ENCODE assay signal across 8 cellular contexts in the genomic region with DNA sequence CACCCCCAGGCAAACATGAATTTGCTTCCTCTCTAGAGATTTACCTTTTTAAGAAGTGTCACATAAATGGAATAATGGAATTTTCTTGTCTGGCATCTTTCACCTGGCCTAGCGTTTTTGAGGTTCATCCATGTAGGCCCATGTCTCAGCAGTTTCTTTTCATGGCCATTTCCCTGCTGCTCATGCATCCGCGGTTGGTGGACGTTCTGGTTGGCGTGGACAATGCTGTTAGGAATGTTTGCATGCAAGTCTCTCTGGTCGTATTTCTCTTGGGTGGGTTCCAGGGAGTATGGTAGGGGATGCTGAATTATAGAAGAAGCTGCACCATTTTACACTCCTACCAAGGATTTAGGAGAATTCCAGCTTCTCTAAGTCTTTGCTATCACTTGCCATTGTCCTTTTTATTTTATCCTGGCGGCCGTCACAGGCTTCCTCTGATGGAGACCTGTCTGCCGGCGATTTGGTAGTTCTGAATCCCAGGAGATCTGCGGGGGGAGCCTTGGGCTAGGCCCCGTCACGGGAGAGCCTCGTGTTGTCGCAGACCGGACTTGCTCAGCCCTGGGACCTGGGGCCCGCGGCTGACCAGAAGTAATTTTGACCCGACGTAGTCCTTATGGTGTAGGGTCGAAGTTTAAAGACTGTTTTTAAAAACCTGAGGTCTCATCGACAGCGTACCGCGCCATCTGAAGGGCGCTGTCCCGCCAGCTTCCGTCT. TPM values are rescaled to one million over a fixed set of nuclear protein-coding genes. Genes with fewer than 3 reads are reported as not detected.
DNase-seq lines count a peak whose midpoint lies in the region; ATAC-seq and TF ChIP-seq lines count a peak whose summit lies in the region.

No MANE protein-coding gene starts in this region.

- no peak overlapping the region for H2AK5ac ChIP-seq in mesendoderm (ENCODE audit: low read length)

- H3K18ac ChIP-seq in mesendoderm (ENCODE audit: low read length), result peak overlapping the region; percentile 35

- H3K4ac ChIP-seq in mesendoderm (ENCODE audit: low read depth, low read length), result no peak overlapping the region

- H3K27me3 ChIP-seq in PC-9 (ENCODE audit: insufficient read depth, low read depth) (no peaks in the 10 kb centered on the region), duodenal mucosa (ENCODE audit: control insufficient read depth in 1 of 2, insufficient read depth in 2 of 2, low read length in 2 of 2) (no peaks in the 10 kb centered on the region), mesendoderm (ENCODE audit: insufficient read depth, low read length, poor library complexity) (no peaks in the 10 kb centered on the region)

- no peaks in the 10 kb centered on the region for H3K9me3 ChIP-seq in PC-9 (ENCODE audit: insufficient read depth, low read depth)
- H3K9me3 ChIP-seq in duodenal mucosa (ENCODE audit: control insufficient read depth in 1 of 2, low read length in 2 of 2), result no peaks in the 10 kb centered on the region

- H2BK5ac ChIP-seq in mesendoderm (ENCODE audit: low read length), result no peak overlapping the region

- H2BK120ac ChIP-seq in mesendoderm (ENCODE audit: low read depth, low read length), result no peak overlapping the region

- peak overlapping the region; percentile 95 for H3K27ac Mint-ChIP-seq in activated CD4-positive, alpha-beta T cell treated with anti-CD3 and anti-CD28 coated beads, Interleukin-2, amount 10 ng/mL, durations not matched to agents 24 days and 14 days
- peak overlapping the region; percentile 95 for H3K27ac Mint-ChIP-seq in type B pancreatic cell

- no peaks in the 10 kb centered on the region for H3K27me3 Mint-ChIP-seq in activated CD4-positive, alpha-beta T cell treated with anti-CD3 and anti-CD28 coated beads, Interleukin-2, amount 10 ng/mL, durations not matched to agents 24 days and 14 days
- no peaks in the 10 kb centered on the region for H3K27me3 Mint-ChIP-seq in type B pancreatic cell

- H3F3A ChIP-seq in PC-9 (ENCODE audit: insufficient read depth, low read depth), result peaks cover 16% of the 10 kb centered on the region

- H2AFZ ChIP-seq in PC-9, result peak overlapping the region; percentile 86

- no peak overlapping the region for H3K23ac ChIP-seq in mesendoderm (ENCODE audit: low read length)

- no peaks in the 10 kb centered on the region; the same call in 1 of the 2 replicates for H4K20me1 ChIP-seq in PC-9 (ENCODE audit: insufficient read depth)

- peak overlapping the region; percentile 80 for H3K56ac ChIP-seq in mesendoderm (ENCODE audit: low read length)

- H3K4me3 ChIP-seq in PC-9 (peak overlapping the region; percentile 92), duodenal mucosa (ENCODE audit: low read depth in 1 of 2, low read length in 2 of 2) (peak overlapping the region; percentile 77 to 89), mesendoderm (ENCODE audit: low read length) (peak overlapping the region; percentile 80)

- no CpG with 5 or more reads among the region's 28 CpGs for WGBS in mesendoderm (ENCODE audit: extremely low coverage, insufficient coverage, low lambda C conversion rate)

- POLR2A ChIA-PET in PC-9 (lab: Charles Lee; ENCODE audit: unreplicated experiment), result interaction anchor here (0.7 to 1.0 kb wide), 2 partner anchors 42 to 523 kb away, joined by 3 to 4 read pairs; no protein-coding TSS in a partner anchor

- H3K27ac ChIP-seq in PC-9 (peak overlapping the region; percentile 86), duodenal mucosa (ENCODE audit: low read depth, low read length) (peak overlapping the region; percentile 90), mesendoderm (ENCODE audit: low read depth, low read length) (peak overlapping the region; percentile 76)

- H3K36me3 ChIP-seq in PC-9 (ENCODE audit: low read depth), result no peaks in the 10 kb centered on the region
- peaks cover 0 to 9% of the 10 kb centered on the region in 2 donors for H3K36me3 ChIP-seq in duodenal mucosa (ENCODE audit: control insufficient read depth in 1 of 2, insufficient read depth in 2 of 2, low read length in 2 of 2)
- no peaks in the 10 kb centered on the region for H3K36me3 ChIP-seq in mesendoderm (ENCODE audit: control insufficient read depth, insufficient read depth, low read length)

- no peak for TF ChIP-seq CTCF in PC-9 (conservative IDR thresholded peaks at IDR 0.05)
- no peak for TF ChIP-seq CTCF in type B pancreatic cell (conservative IDR thresholded peaks at IDR 0.05)

- BruUV-seq in PC-9 (replicated peaks; lab: Mats Ljungman, UMichigan), result TSS peak; percentile 72

- CTCF ChIA-PET in PC-9 (lab: Charles Lee), result interaction anchor here (0.6 kb wide), 2 partner anchors 113 to 747 kb away, joined by 3 to 8 read pairs; no protein-coding TSS in a partner anchor

- H3K9ac ChIP-seq in duodenal mucosa (ENCODE audit: low read depth in 1 of 2, low read length in 2 of 2) (peak overlapping the region; percentile 75 to 88), mesendoderm (ENCODE audit: low read length) (peak overlapping the region; percentile 74)

- H3K79me2 ChIP-seq in PC-9 (ENCODE audit: low read depth), result peaks cover 60% of the 10 kb centered on the region
- peaks cover 23% of the 10 kb centered on the region for H3K79me2 ChIP-seq in mesendoderm (ENCODE audit: control insufficient read depth, insufficient read depth, low read length)

- H3K79me1 ChIP-seq in mesendoderm (ENCODE audit: low read length), result peaks cover 15% of the 10 kb centered on the region

- peaks cover 68% of the 10 kb centered on the region for H3K4me1 Mint-ChIP-seq in activated CD4-positive, alpha-beta T cell treated with anti-CD3 and anti-CD28 coated beads, Interleukin-2, amount 10 ng/mL, durations not matched to agents 24 days and 14 days
- peaks cover 45% of the 10 kb centered on the region for H3K4me1 Mint-ChIP-seq in type B pancreatic cell (ENCODE audit: unreplicated experiment)

- no peak overlapping the region for H4K8ac ChIP-seq in mesendoderm (ENCODE audit: low read depth, low read length)

- no peak overlapping the region for H4K5ac ChIP-seq in mesendoderm (ENCODE audit: low read length)

- peak overlapping the region; percentile 97 for H3K4me2 ChIP-seq in PC-9
- H3K4me2 ChIP-seq in mesendoderm (ENCODE audit: low read length), result peak overlapping the region; percentile 86

- H3K4me1 ChIP-seq in PC-9 (replicated peaks; ENCODE audit: insufficient read depth), result peaks cover 24% of the 10 kb centered on the region
- H3K4me1 ChIP-seq in duodenal mucosa (ENCODE audit: control insufficient read depth in 1 of 2, insufficient read depth in 2 of 2, low read length in 2 of 2), result peaks cover 41 to 53% of the 10 kb centered on the region in 2 donors
- H3K4me1 ChIP-seq in mesendoderm (ENCODE audit: control insufficient read depth, low read depth, low read length), result peaks cover 4% of the 10 kb centered on the region

- H3K4me3 Mint-ChIP-seq in activated CD4-positive, alpha-beta T cell treated with anti-CD3 and anti-CD28 coated beads, Interleukin-2, amount 10 ng/mL, durations not matched to agents 24 days and 14 days, result peak overlapping the region; percentile 96
- H3K4me3 Mint-ChIP-seq in type B pancreatic cell, result peak overlapping the region; percentile 96

- H3K9me2 ChIP-seq in PC-9 (ENCODE audit: insufficient read depth), result no peaks in the 10 kb centered on the region

- no peak overlapping the region for H2BK15ac ChIP-seq in mesendoderm (replicated peaks; ENCODE audit: low read depth)

- no peaks in the 10 kb centered on the region for H3K9me3 Mint-ChIP-seq in activated CD4-positive, alpha-beta T cell treated with anti-CD3 and anti-CD28 coated beads, Interleukin-2, amount 10 ng/mL, durations not matched to agents 24 days and 14 days
- H3K9me3 Mint-ChIP-seq in type B pancreatic cell, result no peaks in the 10 kb centered on the region

- intact Hi-C loops in activated CD4-positive, alpha-beta T cell treated with anti-CD3 and anti-CD28 coated beads, Interleukin-2, amount 10 ng/mL, durations not matched to agents 24 days and 14 days (cut with micrococcal nuclease), result loop anchor here (1.0 to 5.0 kb wide), 3 partner anchors 203 to 345 kb away; a partner anchor contains a TSS
- intact Hi-C loops in PC-9 (cut with micrococcal nuclease; ENCODE audit: unreplicated experiment), result loop anchor here (5.0 kb wide), 1 partner anchor 44 kb away; no protein-coding TSS in a partner anchor

- H3K36me3 Mint-ChIP-seq in activated CD4-positive, alpha-beta T cell treated with anti-CD3 and anti-CD28 coated beads, Interleukin-2, amount 10 ng/mL, durations not matched to agents 24 days and 14 days (ENCODE audit: low read depth), result peaks cover 18% of the 10 kb centered on the region
- peaks cover 5% of the 10 kb centered on the region for H3K36me3 Mint-ChIP-seq in type B pancreatic cell

- ATAC-seq in HG02798 (IDR thresholded peaks at IDR 0.05; ENCODE audit: poor library complexity, unreplicated experiment) (peak; percentile 22), GM21367 (IDR thresholded peaks at IDR 0.05; ENCODE audit: unreplicated experiment) (no peak)

- no peak for DNase-seq in activated CD4-positive, alpha-beta T cell treated with anti-CD3 and anti-CD28 coated beads, Interleukin-2, amount 10 ng/mL, durations not matched to agents 24 days and 14 days
- no peak for DNase-seq in activated CD4-positive, alpha-beta T cell treated with anti-CD3 and anti-CD28 coated beads, Interleukin-2, amount 50 U/mL, for 48 hours
- DNase-seq in PC-9, result no peak
- DNase-seq in mesendoderm, result peak; percentile 60
- DNase-seq in type B pancreatic cell (ENCODE audit: extremely low spot score, unreplicated experiment), result no peak

RNA-seq across cellular contexts. Expression of a gene that starts 56.9 kb away (rescaled TPM):
- 12.9 and 13.3 TPM in 2 replicates for total RNA-seq in activated CD4-positive, alpha-beta T cell treated with anti-CD3 and anti-CD28 coated beads, Interleukin-2, amount 10 ng/mL, durations not matched to agents 24 days and 14 days
- total RNA-seq in PC-9 (2021) (9.5 and 9.6 TPM in 2 replicates), type B pancreatic cell (ENCODE audit: low replicate concordance) (21.7 and 23.1 TPM in 2 replicates)
- 8.0 TPM for polyA plus RNA-seq in mesendoderm (2013, experiment 1 of 2)
- 8.3 TPM for polyA plus RNA-seq in mesendoderm (2013, experiment 2 of 2)
